8 cellular contexts compared by ENCODE assay signal in the genomic region with DNA sequence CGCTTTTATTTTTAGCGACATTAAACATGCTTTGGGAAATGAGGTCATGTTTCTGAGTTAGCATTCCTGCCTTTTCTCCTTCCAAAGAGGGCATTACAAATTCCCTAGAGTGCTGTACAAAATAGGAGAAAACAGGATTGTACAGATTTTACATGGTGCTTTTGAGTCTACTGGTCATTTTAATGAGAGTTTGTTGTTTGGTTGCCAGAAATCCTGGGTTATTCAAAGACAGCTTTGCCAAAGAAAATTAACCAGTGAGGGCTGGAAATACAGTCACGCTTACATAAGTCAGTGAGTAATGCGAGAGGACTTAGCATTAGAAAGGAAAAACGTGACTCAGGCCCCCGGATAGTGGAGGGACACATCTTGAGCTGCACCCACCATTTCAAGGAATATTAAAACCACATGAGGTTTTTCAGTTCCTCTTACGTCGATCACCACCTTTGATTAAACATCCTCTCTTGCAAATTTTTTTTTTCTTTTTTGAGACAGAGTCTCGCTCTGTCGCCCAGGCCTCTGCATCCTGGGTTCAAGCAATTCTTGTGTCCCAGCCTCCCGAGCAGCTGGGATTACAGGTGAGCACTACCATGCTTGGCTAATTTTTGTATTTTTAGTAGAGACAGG. TPM values are rescaled to one million over a fixed set of nuclear protein-coding genes. Genes with fewer than 3 reads are reported as not detected.
DNase-seq lines count a peak whose midpoint lies in the region; ATAC-seq and TF ChIP-seq lines count a peak whose summit lies in the region.

No MANE protein-coding gene starts in this region.

- H3K4me1 ChIP-seq in SJCRH30, result peaks cover 73% of the 10 kb centered on the region

- no peak overlapping the region for H3K4me3 ChIP-seq in HFF-Myc (replicated peaks; ENCODE audit: low read depth, low read length)
- peak overlapping the region; percentile 13 for H3K4me3 ChIP-seq in SJCRH30

- ATAC-seq in stimulated activated effector memory CD8-positive, alpha-beta T cell treated with anti-CD3 and anti-CD28 coated beads, Interleukin-12 subunit alpha, Interleukin-12 subunit beta, amount 100 ng/mL, for 72 hours, result peak; percentile 29

- H3K9me3 ChIP-seq in SJCRH30 (replicated peaks), result no peaks in the 10 kb centered on the region

- peaks cover 17% of the 10 kb centered on the region for H3K36me3 Mint-ChIP-seq in stimulated activated effector memory CD8-positive, alpha-beta T cell treated with anti-CD3 and anti-CD28 coated beads, Interleukin-12 subunit alpha, Interleukin-12 subunit beta, amount 100 ng/mL, for 72 hours

- peak overlapping the region; percentile 88 for H3K27ac ChIP-seq in SJCRH30

- peaks cover 54% of the 10 kb centered on the region for H3K4me1 Mint-ChIP-seq in stimulated activated effector memory CD8-positive, alpha-beta T cell treated with anti-CD3 and anti-CD28 coated beads, Interleukin-12 subunit alpha, Interleukin-12 subunit beta, amount 100 ng/mL, for 72 hours

- DNase-seq in EH (ENCODE audit: low read depth) (peak; percentile 100), HFF-Myc (ENCODE audit: extremely low read depth, low read depth) (peak; percentile 99), SJCRH30 (peak; percentile 66 to 76), amniotic stem cell (lab: John Stamatoyannopoulos, UW) (peak; percentile 97), lung microvascular endothelial cell (ENCODE audit: low read depth in 2 of 2) (peak; percentile 91 to 94), NCI-H2196 treated with DMSO at 0.1 percent for 48 hours (lab: John Stamatoyannopoulos, UW; ENCODE audit: unreplicated experiment) (no peak), NCI-H128 (lab: John Stamatoyannopoulos, UW; ENCODE audit: unreplicated experiment) (no peak)
- DNase-seq in stimulated activated effector memory CD8-positive, alpha-beta T cell treated with anti-CD3 and anti-CD28 coated beads, Interleukin-12 subunit alpha, Interleukin-12 subunit beta, amount 100 ng/mL, for 72 hours (ENCODE audit: low spot score in 2 of 2), result peak in 1 of 2 donors; percentile 57

- no peaks in the 10 kb centered on the region for H3K9me3 Mint-ChIP-seq in stimulated activated effector memory CD8-positive, alpha-beta T cell treated with anti-CD3 and anti-CD28 coated beads, Interleukin-12 subunit alpha, Interleukin-12 subunit beta, amount 100 ng/mL, for 72 hours

- no peak for TF ChIP-seq CTCF in HFF-Myc (IDR thresholded peaks at IDR 0.05; ENCODE audit: low read depth, low read length, missing control alignments)

- H3K27me3 ChIP-seq in SJCRH30, result no peaks in the 10 kb centered on the region

- no peak overlapping the region for H3K27ac Mint-ChIP-seq in stimulated activated effector memory CD8-positive, alpha-beta T cell treated with anti-CD3 and anti-CD28 coated beads, Interleukin-12 subunit alpha, Interleukin-12 subunit beta, amount 100 ng/mL, for 72 hours

- H3K36me3 ChIP-seq in SJCRH30, result peaks cover 4% of the 10 kb centered on the region; the same call in 1 of the 2 replicates

- peak overlapping the region; percentile 1 for H3K4me3 Mint-ChIP-seq in stimulated activated effector memory CD8-positive, alpha-beta T cell treated with anti-CD3 and anti-CD28 coated beads, Interleukin-12 subunit alpha, Interleukin-12 subunit beta, amount 100 ng/mL, for 72 hours

RNA-seq across cellular contexts. Expression of a gene that starts 55.4 kb away (rescaled TPM):
- total RNA-seq in SJCRH30 (2014; rRNA removed; shearing (Covaris generic)), result 87.2 and 107 TPM in 2 replicates
- 22.7 and 26.2 TPM in 2 replicates for total RNA-seq in lung microvascular endothelial cell

Comparison
In these comparisons a context has a peak if more than half of its experiments do, and no peak if none do; other contexts are left out.
1. DNase-seq: peak in EH (single experiment), HFF-Myc (single experiment), SJCRH30 (2 of 2), amniotic stem cell (single experiment) and lung microvascular endothelial cell (2 of 2); none in NCI-H2196 treated with DMSO at 0.1 percent for 48 hours (single experiment) and NCI-H128 (single experiment).